22 cellular contexts compared by ENCODE assay signal in the genomic region with DNA sequence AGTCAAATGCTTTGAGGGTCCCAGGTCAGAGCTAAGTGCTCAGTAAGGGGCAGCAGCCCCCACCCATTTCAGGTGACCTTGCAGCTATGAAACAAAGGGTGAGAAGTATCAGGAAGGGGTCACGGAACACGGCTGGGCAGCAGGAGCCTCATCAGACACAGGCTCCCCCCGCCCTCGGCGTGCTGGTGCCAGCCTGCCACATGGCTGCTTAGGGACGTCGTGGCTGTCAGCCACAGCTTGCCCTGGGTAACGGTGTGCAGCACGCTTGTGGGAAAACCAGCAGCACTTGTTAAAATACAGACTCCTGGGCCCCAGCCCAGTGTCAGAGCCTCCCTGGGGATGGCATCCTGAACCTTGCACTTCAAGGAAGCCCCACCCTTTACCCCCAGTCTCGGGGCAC. TPM values are rescaled to one million over a fixed set of nuclear protein-coding genes. Genes with fewer than 3 reads are reported as not detected.
DNase-seq lines count a peak whose midpoint lies in the region; ATAC-seq lines count a peak whose summit lies in the region.
"Had no signal": no experiment of that assay in that cellular context is flagged by ENCODE, and none has a peak within 500 bp of the region (broad histone marks: within the 10 kb centered on the region; RNA-seq: fewer than 3 reads in every experiment).

No MANE protein-coding gene starts in this region.

- no peak overlapping the region for H2AFZ ChIP-seq in trophoblast cell (ENCODE audit: insufficient read depth, low read length, poor library complexity)

- CTCF ChIA-PET in activated CD4-positive, alpha-beta T cell treated with anti-CD3 and anti-CD28 coated beads for 36 hours (lab: Charles Lee) = interaction anchor here (0.5 kb wide), 1 partner anchor 87 kb away, joined by 3 read pairs; no protein-coding TSS in a partner anchor

- no peaks in the 10 kb centered on the region for H3K36me3 ChIP-seq in trophoblast cell (ENCODE audit: control insufficient read depth in 1 of 2, insufficient read depth in 2 of 2, low read length in 2 of 2)
- H3K36me3 ChIP-seq: BE2C had no signal

- H3K4me1 Mint-ChIP-seq in activated CD4-positive, alpha-beta T cell treated with anti-CD3 and anti-CD28 coated beads for 36 hours = peaks cover 3% of the 10 kb centered on the region
- peaks cover 5% of the 10 kb centered on the region for H3K4me1 Mint-ChIP-seq in activated CD4-positive, alpha-beta T cell treated with anti-CD3 and anti-CD28 coated beads, Interleukin-2, amount 10 ng/mL, durations not matched to agents 24 days and 14 days
- H3K4me1 Mint-ChIP-seq in stimulated activated naive CD8-positive, alpha-beta T cell treated with anti-CD3 and anti-CD28 coated beads, Interleukin-15, Interleukin-2, amounts not matched to agents 100 ng/mL and 50 ng/mL, for 24 hours (ENCODE audit: low read depth) = peaks cover 6% of the 10 kb centered on the region

- H3K27ac Mint-ChIP-seq in activated CD4-positive, alpha-beta T cell treated with anti-CD3 and anti-CD28 coated beads for 36 hours = no peak overlapping the region
- no peak overlapping the region for H3K27ac Mint-ChIP-seq in activated CD4-positive, alpha-beta T cell treated with anti-CD3 and anti-CD28 coated beads, Interleukin-2, amount 10 ng/mL, durations not matched to agents 24 days and 14 days
- H3K27ac Mint-ChIP-seq in stimulated activated naive CD8-positive, alpha-beta T cell treated with anti-CD3 and anti-CD28 coated beads, Interleukin-15, Interleukin-2, amounts not matched to agents 100 ng/mL and 50 ng/mL, for 24 hours = peak overlapping the region; percentile 43

- no peak overlapping the region for H3K4ac ChIP-seq in trophoblast cell (ENCODE audit: low read depth, low read length)

- intact Hi-C loops in activated CD4-positive, alpha-beta T cell treated with anti-CD3 and anti-CD28 coated beads for 36 hours (cut with DNase I, micrococcal nuclease) = no loop called here
- intact Hi-C loops in activated CD4-positive, alpha-beta T cell treated with anti-CD3 and anti-CD28 coated beads, Interleukin-2, amount 10 ng/mL, durations not matched to agents 24 days and 14 days (cut with micrococcal nuclease) = no loop called here

- H3K79me1 ChIP-seq in trophoblast cell (ENCODE audit: low read length) = no peaks in the 10 kb centered on the region

- no peak overlapping the region for H3K27ac ChIP-seq in trophoblast cell (ENCODE audit: low read depth, low read length)
- H3K27ac ChIP-seq: 22Rv1, HL-60 had no signal

- POLR2A ChIA-PET in activated CD4-positive, alpha-beta T cell treated with anti-CD3 and anti-CD28 coated beads for 36 hours (lab: Charles Lee) = no interaction called here

- H3K9ac ChIP-seq in trophoblast cell (ENCODE audit: low read length) = peak overlapping the region; percentile 53

- no peak overlapping the region for H2BK5ac ChIP-seq in trophoblast cell (ENCODE audit: low read depth, low read length, poor library complexity)

- no peaks in the 10 kb centered on the region for H3K79me2 ChIP-seq in trophoblast cell (ENCODE audit: control insufficient read depth, insufficient read depth, low read length, poor library complexity)

- no peak for DNase-seq in activated CD4-positive, alpha-beta T cell treated with anti-CD3 and anti-CD28 coated beads for 36 hours
- DNase-seq in activated CD4-positive, alpha-beta T cell treated with anti-CD3 and anti-CD28 coated beads, Interleukin-2, amount 10 ng/mL, durations not matched to agents 24 days and 14 days = no peak
- DNase-seq in stimulated activated naive CD8-positive, alpha-beta T cell treated with anti-CD3 and anti-CD28 coated beads, Interleukin-15, Interleukin-2, amounts not matched to agents 100 U/mL and 50 U/mL, for 24 hours = no peak
- no peak for DNase-seq in trophoblast cell
- DNase-seq in stimulated activated CD4-positive, alpha-beta T cell treated with anti-CD3 and anti-CD28 coated beads, Interleukin-4, amount 100 ng/mL, for 1 hour = no peak
- no peak for DNase-seq in NCI-H748 (lab: John Stamatoyannopoulos, UW; ENCODE audit: unreplicated experiment)
- DNase-seq: BE2C; CD4-positive, CD25-positive, alpha-beta regulatory T cell; DMS153; DND-41; MV-4-11; NCI-H1105 treated with DMSO at 0.1 percent for 48 hours; NCI-H2029; NCI-H446; NCI-H524 treated with DMSO at 0.1 percent for 48 hours; NCI-H82; NK-92 treated with Interleukin-12 subunit alpha and Interleukin-12 subunit beta, amount 100 ng/mL, for 24 hours; PC-3 had no signal

- no peak overlapping the region for H2BK12ac ChIP-seq in trophoblast cell (ENCODE audit: low read length)

- no CpG with 5 or more reads among the region's 10 CpGs for WGBS in trophoblast cell (ENCODE audit: extremely low coverage, insufficient coverage, insufficient read length)

- H3K27me3 Mint-ChIP-seq in activated CD4-positive, alpha-beta T cell treated with anti-CD3 and anti-CD28 coated beads for 36 hours = no peaks in the 10 kb centered on the region
- H3K27me3 Mint-ChIP-seq in activated CD4-positive, alpha-beta T cell treated with anti-CD3 and anti-CD28 coated beads, Interleukin-2, amount 10 ng/mL, durations not matched to agents 24 days and 14 days = peaks cover 6% of the 10 kb centered on the region
- H3K27me3 Mint-ChIP-seq in stimulated activated naive CD8-positive, alpha-beta T cell treated with anti-CD3 and anti-CD28 coated beads, Interleukin-15, Interleukin-2, amounts not matched to agents 100 ng/mL and 50 ng/mL, for 24 hours = no peaks in the 10 kb centered on the region
- H3K27me3 Mint-ChIP-seq: CD4-positive, CD25-positive, alpha-beta regulatory T cell had no signal

- H3K27me3 ChIP-seq in trophoblast cell (ENCODE audit: insufficient read depth, low read length) = no peaks in the 10 kb centered on the region
- H3K27me3 ChIP-seq: BE2C had no signal

- H3K14ac ChIP-seq in trophoblast cell (ENCODE audit: low read length) = no peak overlapping the region

- no peaks in the 10 kb centered on the region for H3K4me1 ChIP-seq in trophoblast cell (ENCODE audit: control insufficient read depth in 1 of 2, insufficient read depth in 2 of 2, low read length in 2 of 2)
- H3K4me1 ChIP-seq: BE2C had no signal

- no peak overlapping the region for H4K12ac ChIP-seq in trophoblast cell (ENCODE audit: low read depth, low read length)

- no peak overlapping the region for H3K4me3 ChIP-seq in trophoblast cell (ENCODE audit: low read depth, low read length)

- H3K4me2 ChIP-seq in trophoblast cell (ENCODE audit: low read length) = no peak overlapping the region

- ATAC-seq in activated CD4-positive, alpha-beta T cell treated with anti-CD3 and anti-CD28 coated beads for 36 hours = peak; percentile 11
- ATAC-seq in stimulated activated naive CD8-positive, alpha-beta T cell treated with anti-CD3 and anti-CD28 coated beads, Interleukin-15, Interleukin-2, amounts not matched to agents 100 U/mL and 50 U/mL, for 24 hours = no peak
- no peak for ATAC-seq in GM21367 (IDR thresholded peaks at IDR 0.05; ENCODE audit: unreplicated experiment)
- ATAC-seq: PC-3 had no signal

- no peak overlapping the region for H2BK120ac ChIP-seq in trophoblast cell (ENCODE audit: insufficient read depth, low read length, poor library complexity)

- H3K4me3 Mint-ChIP-seq in activated CD4-positive, alpha-beta T cell treated with anti-CD3 and anti-CD28 coated beads for 36 hours = no peak overlapping the region
- H3K4me3 Mint-ChIP-seq in activated CD4-positive, alpha-beta T cell treated with anti-CD3 and anti-CD28 coated beads, Interleukin-2, amount 10 ng/mL, durations not matched to agents 24 days and 14 days = no peak overlapping the region
- H3K4me3 Mint-ChIP-seq in stimulated activated naive CD8-positive, alpha-beta T cell treated with anti-CD3 and anti-CD28 coated beads, Interleukin-15, Interleukin-2, amounts not matched to agents 100 ng/mL and 50 ng/mL, for 24 hours = no peak overlapping the region

- no peaks in the 10 kb centered on the region for H3K9me3 Mint-ChIP-seq in activated CD4-positive, alpha-beta T cell treated with anti-CD3 and anti-CD28 coated beads for 36 hours (ENCODE audit: low read depth)
- H3K9me3 Mint-ChIP-seq in activated CD4-positive, alpha-beta T cell treated with anti-CD3 and anti-CD28 coated beads, Interleukin-2, amount 10 ng/mL, durations not matched to agents 24 days and 14 days = no peaks in the 10 kb centered on the region
- no peaks in the 10 kb centered on the region for H3K9me3 Mint-ChIP-seq in stimulated activated naive CD8-positive, alpha-beta T cell treated with anti-CD3 and anti-CD28 coated beads, Interleukin-15, Interleukin-2, amounts not matched to agents 100 ng/mL and 50 ng/mL, for 24 hours
- H3K9me3 Mint-ChIP-seq: CD4-positive, CD25-positive, alpha-beta regulatory T cell had no signal

- no peak overlapping the region for H4K91ac ChIP-seq in trophoblast cell (ENCODE audit: low read depth, low read length)

- no peak overlapping the region for H3K23ac ChIP-seq in trophoblast cell (ENCODE audit: low read length)

- no peaks in the 10 kb centered on the region for H3K36me3 Mint-ChIP-seq in activated CD4-positive, alpha-beta T cell treated with anti-CD3 and anti-CD28 coated beads for 36 hours (ENCODE audit: low read depth)
- peaks cover under 1% of the 10 kb centered on the region for H3K36me3 Mint-ChIP-seq in activated CD4-positive, alpha-beta T cell treated with anti-CD3 and anti-CD28 coated beads, Interleukin-2, amount 10 ng/mL, durations not matched to agents 24 days and 14 days (ENCODE audit: low read depth)
- no peaks in the 10 kb centered on the region for H3K36me3 Mint-ChIP-seq in stimulated activated naive CD8-positive, alpha-beta T cell treated with anti-CD3 and anti-CD28 coated beads, Interleukin-15, Interleukin-2, amounts not matched to agents 100 ng/mL and 50 ng/mL, for 24 hours (ENCODE audit: low read depth)
- H3K36me3 Mint-ChIP-seq: CD4-positive, CD25-positive, alpha-beta regulatory T cell had no signal

- H3K9me3 ChIP-seq in trophoblast cell (ENCODE audit: insufficient read depth, low read depth, low read length) = no peaks in the 10 kb centered on the region
- H3K9me3 ChIP-seq: BE2C had no signal

- H4K8ac ChIP-seq in trophoblast cell (ENCODE audit: low read depth, low read length) = no peak overlapping the region

- H3K18ac ChIP-seq in trophoblast cell (ENCODE audit: low read length) = no peak overlapping the region

- no peak overlapping the region for H2AK5ac ChIP-seq in trophoblast cell (ENCODE audit: low read length)

RNA-seq across cellular contexts. Expression of a gene that starts 39.3 kb away (rescaled TPM):
- 100 to 1,000 TPM; 129 to 165 TPM for total RNA-seq in activated CD4-positive, alpha-beta T cell treated with anti-CD3 and anti-CD28 coated beads for 36 hours
- 157 and 162 TPM in 2 replicates for total RNA-seq in activated CD4-positive, alpha-beta T cell treated with anti-CD3 and anti-CD28 coated beads, Interleukin-2, amount 10 ng/mL, durations not matched to agents 24 days and 14 days
- polyA plus RNA-seq in trophoblast cell (2013) = 177 and 189 TPM in 2 replicates
